8 cellular contexts compared by ENCODE assay signal in genomic region chr12:53441040-53441833, GRCh38. TPM values are rescaled to one million over a fixed set of nuclear protein-coding genes. Genes with fewer than 3 reads are reported as not detected.
DNase-seq lines count a peak whose midpoint lies in the region; ATAC-seq and TF ChIP-seq lines count a peak whose summit lies in the region.

Gene PRR13, plus strand, starts transcription at chr12:53441734. Its CDS starts 981 bp downstream, at chr12:53442715.

- H3K4me3 ChIP-seq in RWPE2 (ENCODE audit: severe bottlenecking) (peak within 1 kb of the TSS; percentile 61), fibroblast of mammary gland (ENCODE audit: control insufficient read depth, low read depth, low read length) (peak within 1 kb of the TSS; percentile 79)

- peaks cover 6% of the 10 kb centered on the region for H3K4me1 ChIP-seq in RWPE2 (ENCODE audit: insufficient read depth, poor library complexity, severe bottlenecking)

- peak within 1 kb of the TSS; percentile 97 for H3K4me3 Mint-ChIP-seq in activated T-helper 2 cell treated with anti-CD3 and anti-CD28 coated beads, Interferon-gamma antibody, Interleukin-2, Interleukin-4, amounts not matched to agents 10 μg/mL and 5 μg/mL and 100 μg/mL, durations not matched to agents 14 hours and 24 hours and 36 hours (ENCODE audit: low read depth)
- peak within 1 kb of the TSS; percentile 99 for H3K4me3 Mint-ChIP-seq in natural killer cell

- DNase-seq in EL (peak; percentile 100), H4 (ENCODE audit: low spot score) (peak; percentile 99), LoVo (ENCODE audit: low spot score) (peak; percentile 100), RWPE2 (ENCODE audit: low spot score) (peak; percentile 99), fibroblast of mammary gland (ENCODE audit: low read depth) (peak; percentile 99), natural killer cell (peak; percentile 93)
- DNase-seq in activated T-helper 2 cell treated with anti-CD3 and anti-CD28 coated beads, Interferon-gamma antibody, Interleukin-2, Interleukin-4, amounts not matched to agents 10 μg/mL and 5 μg/mL and 100 μg/mL, durations not matched to agents 14 hours and 24 hours and 36 hours (ENCODE audit: low spot score) = peak; percentile 96
- DNase-seq in stimulated activated naive CD4-positive, alpha-beta T cell treated with Interleukin-2 at 50 U/mL for 16 hours (lab: John Stamatoyannopoulos, UW) = peak; percentile 99

- ATAC-seq in RWPE2 (ENCODE audit: low read depth) (peak; percentile 97), natural killer cell (peak; percentile 97 to 100 (median 99))

- no peaks in the 10 kb centered on the region for H3K9me3 ChIP-seq in RWPE2 (ENCODE audit: severe bottlenecking)

- no peaks in the 10 kb centered on the region for H3K27me3 Mint-ChIP-seq in activated T-helper 2 cell treated with anti-CD3 and anti-CD28 coated beads, Interferon-gamma antibody, Interleukin-2, Interleukin-4, amounts not matched to agents 10 μg/mL and 5 μg/mL and 100 μg/mL, durations not matched to agents 14 hours and 24 hours and 36 hours (ENCODE audit: low read depth)
- no peaks in the 10 kb centered on the region for H3K27me3 Mint-ChIP-seq in natural killer cell (ENCODE audit: low read depth in 2 of 2)

- TF ChIP-seq CTCF in RWPE2 (IDR thresholded peaks at IDR 0.05; ENCODE audit: poor library complexity, severe bottlenecking) (no peak), fibroblast of mammary gland (conservative IDR thresholded peaks at IDR 0.05; ENCODE audit: control insufficient read depth, insufficient read depth, low read depth, low read length) (no peak), natural killer cell (IDR thresholded peaks at IDR 0.05) (no peak)

- H3K36me3 ChIP-seq in RWPE2 (ENCODE audit: low read depth) = peaks cover 32% of the 10 kb centered on the region

- H3K27me3 ChIP-seq in RWPE2 (ENCODE audit: insufficient read depth, poor library complexity, severe bottlenecking) = no peaks in the 10 kb centered on the region

- H3K36me3 Mint-ChIP-seq in activated T-helper 2 cell treated with anti-CD3 and anti-CD28 coated beads, Interferon-gamma antibody, Interleukin-2, Interleukin-4, amounts not matched to agents 10 μg/mL and 5 μg/mL and 100 μg/mL, durations not matched to agents 14 hours and 24 hours and 36 hours (ENCODE audit: low read depth) = peaks cover 43% of the 10 kb centered on the region
- H3K36me3 Mint-ChIP-seq in natural killer cell = no peaks in the 10 kb centered on the region

- H3K27ac Mint-ChIP-seq in activated T-helper 2 cell treated with anti-CD3 and anti-CD28 coated beads, Interferon-gamma antibody, Interleukin-2, Interleukin-4, amounts not matched to agents 10 μg/mL and 5 μg/mL and 100 μg/mL, durations not matched to agents 14 hours and 24 hours and 36 hours = peak within 1 kb of the TSS; percentile 84
- peak within 1 kb of the TSS; percentile 94 to 96 for H3K27ac Mint-ChIP-seq in natural killer cell

- H3K9me3 Mint-ChIP-seq in activated T-helper 2 cell treated with anti-CD3 and anti-CD28 coated beads, Interferon-gamma antibody, Interleukin-2, Interleukin-4, amounts not matched to agents 10 μg/mL and 5 μg/mL and 100 μg/mL, durations not matched to agents 14 hours and 24 hours and 36 hours = no peaks in the 10 kb centered on the region
- H3K9me3 Mint-ChIP-seq in natural killer cell = no peaks in the 10 kb centered on the region

- intact Hi-C loops in activated T-helper 2 cell treated with anti-CD3 and anti-CD28 coated beads, Interferon-gamma antibody, Interleukin-2, Interleukin-4, amounts not matched to agents 10 μg/mL and 5 μg/mL and 100 μg/mL, durations not matched to agents 14 hours and 24 hours and 36 hours (cut with micrococcal nuclease) = loop anchor here (1.0 to 2.0 kb wide), 2 partner anchors 10 to 20 kb away; no protein-coding TSS in a partner anchor
- intact Hi-C loops in natural killer cell (cut with micrococcal nuclease) = loop anchor here (1.0 kb wide), 3 partner anchors 10 to 62 kb away; no protein-coding TSS in a partner anchor

- H3K27ac ChIP-seq in RWPE2 (ENCODE audit: poor library complexity, severe bottlenecking) = peak within 1 kb of the TSS; percentile 75

- H3K4me1 Mint-ChIP-seq in activated T-helper 2 cell treated with anti-CD3 and anti-CD28 coated beads, Interferon-gamma antibody, Interleukin-2, Interleukin-4, amounts not matched to agents 10 μg/mL and 5 μg/mL and 100 μg/mL, durations not matched to agents 14 hours and 24 hours and 36 hours (ENCODE audit: low read depth) = peaks cover 26% of the 10 kb centered on the region
- H3K4me1 Mint-ChIP-seq in natural killer cell = peaks cover 38 to 50% of the 10 kb centered on the region in 2 donors

RNA-seq across cellular contexts. Expression of gene PRR13, which starts in this region (rescaled TPM):
- 59.6 and 110 TPM in 2 replicates for total RNA-seq in H4 (2014; rRNA removed; shearing (Covaris generic))
- total RNA-seq in activated T-helper 2 cell treated with anti-CD3 and anti-CD28 coated beads, Interferon-gamma antibody, Interleukin-2, Interleukin-4, amounts not matched to agents 10 μg/mL and 5 μg/mL and 100 μg/mL, durations not matched to agents 14 hours and 24 hours and 36 hours = 178 and 198 TPM in 2 replicates
- total RNA-seq in natural killer cell = 100 to 1,000 TPM; 214 to 233 (median 231) TPM

Comparison
In these comparisons a context has a peak if more than half of its experiments do, and no peak if none do; other contexts are left out.
1. Peak in every context shown above with its lines: DNase-seq, ATAC-seq, H3K4me3 ChIP-seq and H3K27ac ChIP-seq.